ENCODE assay signal across 14 cellular contexts in the genomic region with DNA sequence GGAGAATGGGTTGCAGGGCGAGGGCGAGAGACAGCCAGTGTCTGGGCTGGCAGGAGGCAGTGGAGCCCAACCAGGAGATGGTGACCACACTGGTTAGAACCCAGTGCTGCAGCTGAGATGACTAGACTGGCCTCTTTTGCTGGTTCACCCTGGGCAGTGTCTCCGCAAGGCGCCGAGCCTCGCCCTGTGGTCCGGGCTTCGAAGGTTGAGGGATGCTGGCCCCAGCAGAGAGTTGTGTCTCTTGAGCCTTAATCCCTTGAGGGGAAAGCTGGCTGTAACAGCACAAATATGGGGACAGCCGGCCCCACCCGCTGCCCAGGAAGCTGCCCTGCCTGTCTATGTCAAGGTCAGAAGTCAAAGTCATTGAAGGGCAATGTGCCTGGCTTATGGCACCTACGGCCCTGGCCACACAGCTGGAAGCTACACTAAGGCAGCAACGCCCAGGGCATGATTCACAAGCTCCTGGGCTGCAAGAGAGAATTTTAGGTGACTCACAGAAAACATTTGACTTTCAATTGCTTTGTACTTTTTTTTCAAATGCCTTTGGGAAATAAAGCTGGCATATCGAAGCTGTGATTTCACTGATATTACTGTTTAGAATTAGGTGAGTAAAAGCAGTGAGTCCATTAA.
A peak's percentile ranks its signal among the peaks of the same experiment; 100 is the strongest.
DNase-seq lines count a peak whose midpoint lies in the region; ATAC-seq and TF ChIP-seq lines count a peak whose summit lies in the region.
"Had no signal": no experiment of that assay in that cellular context is flagged by ENCODE, and none has a peak within 500 bp of the region (broad histone marks: within the 10 kb centered on the region; RNA-seq: fewer than 3 reads in every experiment).

No MANE protein-coding gene starts in this region.

- no peak for ATAC-seq in GM19455 (IDR thresholded peaks at IDR 0.05; ENCODE audit: unreplicated experiment)
- ATAC-seq: gastrocnemius medialis had no signal

- in situ Hi-C loops in astrocyte of the cerebellum (cut with HindIII; ENCODE audit: low sequenced_read_pairs): no loop called here

- TF ChIP-seq CTCF in astrocyte of the cerebellum (IDR thresholded peaks at IDR 0.05; ENCODE audit: low read depth, low read length, missing control alignments): no peak

- peak; percentile 79 for DNase-seq in AG08396 (ENCODE audit: low spot score)
- peak; percentile 73 for DNase-seq in HS-5 (ENCODE audit: low read depth)
- peak; percentile 26 for DNase-seq in astrocyte of the cerebellum (ENCODE audit: low read depth)
- peak; percentile 73 for DNase-seq in kidney glomerular epithelial cell (lab: John Stamatoyannopoulos, UW)
- DNase-seq in NCI-H748 treated with DMSO at 0.1 percent for 48 hours (lab: John Stamatoyannopoulos, UW): no peak
- DNase-seq in NCI-H82 (lab: John Stamatoyannopoulos, UW): no peak
- DNase-seq in NCI-H446 treated with DMSO at 0.1 percent for 48 hours (lab: John Stamatoyannopoulos, UW): no peak
- DNase-seq: activated CD4-positive, alpha-beta T cell treated with anti-CD3 and anti-CD28 coated beads, Interleukin-2, amount 50 U/mL, for 48 hours; anterior cingulate cortex; gastrocnemius medialis; NCI-H1048; stimulated activated CD8-positive, alpha-beta memory T cell treated with anti-CD3 and anti-CD28 coated beads, Interleukin-4, amount 100 ng/mL, for 48 hours had no signal

- no peak overlapping the region for H3K4me3 ChIP-seq in astrocyte of the cerebellum (ENCODE audit: low read depth, low read length)
- H3K4me3 ChIP-seq: gastrocnemius medialis, skin epidermis had no signal

Comparison
In these comparisons a context has a peak if more than half of its experiments do, and no peak if none do; other contexts are left out.
1. DNase-seq: peak in AG08396 (single experiment), HS-5 (single experiment), astrocyte of the cerebellum (single experiment) and kidney glomerular epithelial cell (single experiment); none in NCI-H748 treated with DMSO at 0.1 percent for 48 hours (single experiment), NCI-H82 (single experiment) and NCI-H446 treated with DMSO at 0.1 percent for 48 hours (single experiment).